12 cellular contexts compared by ENCODE assay signal in genomic region chr9:92746567-92747458, GRCh38. TPM values are rescaled to one million over a fixed set of nuclear protein-coding genes. Genes with fewer than 3 reads are reported as not detected.
DNase-seq lines count a peak whose midpoint lies in the region; ATAC-seq and TF ChIP-seq lines count a peak whose summit lies in the region.
"Had no signal": no experiment of that assay in that cellular context is flagged by ENCODE, and none has a peak within 500 bp of the region (broad histone marks: within the 10 kb centered on the region; RNA-seq: fewer than 3 reads in every experiment).

No MANE protein-coding gene starts in this region.

- H3K9me3 ChIP-seq in CD4-positive, alpha-beta T cell (ENCODE audit: control insufficient read depth, low read length) = no peaks in the 10 kb centered on the region
- H3K9me3 ChIP-seq: HAP-1, Peyer's patch had no signal

- intact Hi-C loops in CD4-positive, alpha-beta T cell (cut with DNase I, micrococcal nuclease) = no loop called here

- TF ChIP-seq CTCF in CD4-positive, alpha-beta T cell (IDR thresholded peaks at IDR 0.05) = no peak
- TF ChIP-seq CTCF in RWPE1 (conservative IDR thresholded peaks at IDR 0.05; ENCODE audit: low read depth) (no peak), fibroblast of the aortic adventitia (IDR thresholded peaks at IDR 0.05; ENCODE audit: insufficient read depth, low read length) (no peak), osteocyte (IDR thresholded peaks at IDR 0.05) (no peak)

- H3K27me3 Mint-ChIP-seq in CD4-positive, alpha-beta T cell = no peaks in the 10 kb centered on the region
- no peaks in the 10 kb centered on the region for H3K27me3 Mint-ChIP-seq in osteocyte (ENCODE audit: unreplicated experiment)
- H3K27me3 Mint-ChIP-seq: progenitor cell of endocrine pancreas had no signal

- no peaks in the 10 kb centered on the region for H3K27me3 ChIP-seq in CD4-positive, alpha-beta T cell (ENCODE audit: control insufficient read depth, insufficient read depth, low read length)
- H3K27me3 ChIP-seq: Peyer's patch had no signal

- H3K27ac ChIP-seq in CD4-positive, alpha-beta T cell (ENCODE audit: low read depth, low read length) = no peak overlapping the region
- peak overlapping the region; percentile 87 for H3K27ac ChIP-seq in RWPE1

- ATAC-seq in CD4-positive, alpha-beta T cell (ENCODE audit: poor library complexity) = no peak
- no peak for ATAC-seq in GM21447 (IDR thresholded peaks at IDR 0.05; ENCODE audit: unreplicated experiment)

- no peak overlapping the region for H3K4me3 Mint-ChIP-seq in CD4-positive, alpha-beta T cell
- H3K4me3 Mint-ChIP-seq in osteocyte (ENCODE audit: unreplicated experiment) = no peak overlapping the region

- no peak overlapping the region for H3K4me3 ChIP-seq in fibroblast of the aortic adventitia (ENCODE audit: low read depth, low read length)
- H3K4me3 ChIP-seq: HAP-1, Peyer's patch had no signal

- CTCF ChIA-PET in CD4-positive, alpha-beta T cell (lab: Charles Lee) = no interaction called here
- CTCF ChIA-PET in RWPE1 (lab: Yijun Ruan, JAX) = interaction anchor here (0.6 kb wide), 1 partner anchor 805 kb away, joined by 6 read pairs; no protein-coding TSS in a partner anchor

- POLR2A ChIA-PET in CD4-positive, alpha-beta T cell (lab: Charles Lee) = no interaction called here
- POLR2A ChIA-PET in RWPE1 (lab: Yijun Ruan, JAX; ENCODE audit: low non-redundant PET) = no interaction called here

- H3K9me3 Mint-ChIP-seq in CD4-positive, alpha-beta T cell = no peaks in the 10 kb centered on the region
- no peaks in the 10 kb centered on the region for H3K9me3 Mint-ChIP-seq in osteocyte (ENCODE audit: unreplicated experiment)

- no peak for DNase-seq in CD4-positive, alpha-beta T cell
- DNase-seq in RWPE1 (ENCODE audit: low spot score) (no peak), fibroblast of the aortic adventitia (ENCODE audit: low read depth) (peak; percentile 44), osteocyte (ENCODE audit: extremely low spot score, unreplicated experiment) (no peak), NK-92 (lab: John Stamatoyannopoulos, UW; ENCODE audit: unreplicated experiment) (no peak), SW480 (ENCODE audit: low spot score) (no peak)
- DNase-seq in activated CD4-positive, CD25-positive, alpha-beta regulatory T cell (lab: John Stamatoyannopoulos, UW) = no peak
- DNase-seq: AML-193 had no signal

- H3K36me3 Mint-ChIP-seq in CD4-positive, alpha-beta T cell (ENCODE audit: low read depth) = peaks cover 4% of the 10 kb centered on the region
- no peaks in the 10 kb centered on the region for H3K36me3 Mint-ChIP-seq in osteocyte (ENCODE audit: unreplicated experiment)

- peaks cover 80% of the 10 kb centered on the region for H3K4me1 Mint-ChIP-seq in CD4-positive, alpha-beta T cell (ENCODE audit: low read depth)
- peaks cover 48% of the 10 kb centered on the region for H3K4me1 Mint-ChIP-seq in osteocyte (ENCODE audit: unreplicated experiment)

- H3K27ac Mint-ChIP-seq in CD4-positive, alpha-beta T cell = peak overlapping the region; percentile 27
- H3K27ac Mint-ChIP-seq in osteocyte (ENCODE audit: unreplicated experiment) = peak overlapping the region; percentile 74
- H3K27ac Mint-ChIP-seq: progenitor cell of endocrine pancreas had no signal

RNA-seq across cellular contexts. Expression of gene BICD2, which starts 17.8 kb away (rescaled TPM):
- total RNA-seq in CD4-positive, alpha-beta T cell = 10 to 100 TPM; 14.1 to 14.9 TPM
- 24.4 and 39.7 TPM in 2 replicates for total RNA-seq in fibroblast of the aortic adventitia (ENCODE audit: low replicate concordance)
- total RNA-seq in osteocyte = 34.8 and 35.4 TPM in 2 replicates
